1 cellular context compared by ENCODE assay signal in genomic region chr5:79111960-79112702, GRCh38.
TF ChIP-seq lines count a peak whose summit lies in the region.

No MANE protein-coding gene starts in this region.

TF ChIP-seq in HepG2, 621 proteins besides CTCF, POLR2A, EP300 and RAD21 (continues in another document):
- TF ChIP-seq MAZ (IDR thresholded peaks at IDR 0.05; ENCODE audit: borderline replicate concordance, low read depth, low read length): no peak
- no peak for TF ChIP-seq MAZ (CRISPR knock-in tag; IDR thresholded peaks at IDR 0.05; ENCODE audit: low read depth)
- TF ChIP-seq, protein P1, sequence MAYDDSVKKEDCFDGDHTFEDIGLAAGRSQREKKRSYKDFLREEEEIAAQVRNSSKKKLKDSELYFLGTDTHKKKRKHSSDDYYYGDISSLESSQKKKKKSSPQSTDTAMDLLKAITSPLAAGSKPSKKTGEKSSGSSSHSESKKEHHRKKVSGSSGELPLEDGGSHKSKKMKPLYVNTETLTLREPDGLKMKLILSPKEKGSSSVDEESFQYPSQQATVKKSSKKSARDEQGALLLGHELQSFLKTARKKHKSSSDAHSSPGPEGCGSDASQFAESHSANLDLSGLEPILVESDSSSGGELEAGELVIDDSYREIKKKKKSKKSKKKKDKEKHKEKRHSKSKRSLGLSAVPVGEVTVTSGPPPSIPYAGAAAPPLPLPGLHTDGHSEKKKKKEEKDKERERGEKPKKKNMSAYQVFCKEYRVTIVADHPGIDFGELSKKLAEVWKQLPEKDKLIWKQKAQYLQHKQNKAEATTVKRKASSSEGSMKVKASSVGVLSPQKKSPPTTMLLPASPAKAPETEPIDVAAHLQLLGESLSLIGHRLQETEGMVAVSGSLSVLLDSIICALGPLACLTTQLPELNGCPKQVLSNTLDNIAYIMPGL (CRISPR knock-in tag; IDR thresholded peaks at IDR 0.05; ENCODE audit: borderline replicate concordance in 1 of 2, low read depth in 1 of 2): 0 out of 4 replicates have a peak, but pooled peaks have one; percentile 31 to 45
- no peak for TF ChIP-seq ZBTB7B (CRISPR knock-in tag; IDR thresholded peaks at IDR 0.05)
- no peak for TF ChIP-seq SNAPC5 (CRISPR knock-in tag; IDR thresholded peaks at IDR 0.05; ENCODE audit: borderline replicate concordance)
- TF ChIP-seq, protein P2, sequence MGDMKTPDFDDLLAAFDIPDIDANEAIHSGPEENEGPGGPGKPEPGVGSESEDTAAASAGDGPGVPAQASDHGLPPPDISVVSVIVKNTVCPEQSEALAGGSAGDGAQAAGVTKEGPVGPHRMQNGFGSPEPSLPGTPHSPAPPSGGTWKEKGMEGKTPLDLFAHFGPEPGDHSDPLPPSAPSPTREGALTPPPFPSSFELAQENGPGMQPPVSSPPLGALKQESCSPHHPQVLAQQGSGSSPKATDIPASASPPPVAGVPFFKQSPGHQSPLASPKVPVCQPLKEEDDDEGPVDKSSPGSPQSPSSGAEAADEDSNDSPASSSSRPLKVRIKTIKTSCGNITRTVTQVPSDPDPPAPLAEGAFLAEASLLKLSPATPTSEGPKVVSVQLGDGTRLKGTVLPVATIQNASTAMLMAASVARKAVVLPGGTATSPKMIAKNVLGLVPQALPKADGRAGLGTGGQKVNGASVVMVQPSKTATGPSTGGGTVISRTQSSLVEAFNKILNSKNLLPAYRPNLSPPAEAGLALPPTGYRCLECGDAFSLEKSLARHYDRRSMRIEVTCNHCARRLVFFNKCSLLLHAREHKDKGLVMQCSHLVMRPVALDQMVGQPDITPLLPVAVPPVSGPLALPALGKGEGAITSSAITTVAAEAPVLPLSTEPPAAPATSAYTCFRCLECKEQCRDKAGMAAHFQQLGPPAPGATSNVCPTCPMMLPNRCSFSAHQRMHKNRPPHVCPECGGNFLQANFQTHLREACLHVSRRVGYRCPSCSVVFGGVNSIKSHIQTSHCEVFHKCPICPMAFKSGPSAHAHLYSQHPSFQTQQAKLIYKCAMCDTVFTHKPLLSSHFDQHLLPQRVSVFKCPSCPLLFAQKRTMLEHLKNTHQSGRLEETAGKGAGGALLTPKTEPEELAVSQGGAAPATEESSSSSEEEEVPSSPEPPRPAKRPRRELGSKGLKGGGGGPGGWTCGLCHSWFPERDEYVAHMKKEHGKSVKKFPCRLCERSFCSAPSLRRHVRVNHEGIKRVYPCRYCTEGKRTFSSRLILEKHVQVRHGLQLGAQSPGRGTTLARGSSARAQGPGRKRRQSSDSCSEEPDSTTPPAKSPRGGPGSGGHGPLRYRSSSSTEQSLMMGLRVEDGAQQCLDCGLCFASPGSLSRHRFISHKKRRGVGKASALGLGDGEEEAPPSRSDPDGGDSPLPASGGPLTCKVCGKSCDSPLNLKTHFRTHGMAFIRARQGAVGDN (CRISPR knock-in tag; IDR thresholded peaks at IDR 0.05): peak; percentile 63
- TF ChIP-seq HNF4A (CRISPR knock-in tag; IDR thresholded peaks at IDR 0.05): 0 out of 2 replicates have a peak, but pooled peaks have one; percentile 20
- TF ChIP-seq, protein P3, sequence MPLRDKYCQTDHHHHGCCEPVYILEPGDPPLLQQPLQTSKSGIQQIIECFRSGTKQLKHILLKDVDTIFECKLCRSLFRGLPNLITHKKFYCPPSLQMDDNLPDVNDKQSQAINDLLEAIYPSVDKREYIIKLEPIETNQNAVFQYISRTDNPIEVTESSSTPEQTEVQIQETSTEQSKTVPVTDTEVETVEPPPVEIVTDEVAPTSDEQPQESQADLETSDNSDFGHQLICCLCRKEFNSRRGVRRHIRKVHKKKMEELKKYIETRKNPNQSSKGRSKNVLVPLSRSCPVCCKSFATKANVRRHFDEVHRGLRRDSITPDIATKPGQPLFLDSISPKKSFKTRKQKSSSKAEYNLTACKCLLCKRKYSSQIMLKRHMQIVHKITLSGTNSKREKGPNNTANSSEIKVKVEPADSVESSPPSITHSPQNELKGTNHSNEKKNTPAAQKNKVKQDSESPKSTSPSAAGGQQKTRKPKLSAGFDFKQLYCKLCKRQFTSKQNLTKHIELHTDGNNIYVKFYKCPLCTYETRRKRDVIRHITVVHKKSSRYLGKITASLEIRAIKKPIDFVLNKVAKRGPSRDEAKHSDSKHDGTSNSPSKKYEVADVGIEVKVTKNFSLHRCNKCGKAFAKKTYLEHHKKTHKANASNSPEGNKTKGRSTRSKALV (CRISPR knock-in tag; IDR thresholded peaks at IDR 0.05): 0 out of 2 replicates have a peak, but pooled peaks have one; percentile 63
- TF ChIP-seq HNRNPLL (IDR thresholded peaks at IDR 0.05; ENCODE audit: low read depth, low read length, poor library complexity, severe bottlenecking): peak; percentile 37
- TF ChIP-seq ZMYM4 (CRISPR knock-in tag; IDR thresholded peaks at IDR 0.05): peak; percentile 24; the same call in 1 of the 2 replicates
- 0 out of 2 replicates have a peak, but pooled peaks have one; percentile 9 for TF ChIP-seq GATAD2A (CRISPR knock-in tag; IDR thresholded peaks at IDR 0.05)
- 0 out of 2 replicates have a peak, but pooled peaks have one; percentile 31 for TF ChIP-seq ZNF414 (CRISPR knock-in tag; IDR thresholded peaks at IDR 0.05)
- no peak for TF ChIP-seq HIVEP1 (CRISPR knock-in tag; IDR thresholded peaks at IDR 0.05)
- peak; percentile 49 for TF ChIP-seq MAX (IDR thresholded peaks at IDR 0.05)
- 0 out of 2 replicates have a peak, but pooled peaks have one; percentile 71 for TF ChIP-seq EZH2 (conservative IDR thresholded peaks at IDR 0.05; ENCODE audit: low read depth, low read length)
- TF ChIP-seq, protein P4, sequence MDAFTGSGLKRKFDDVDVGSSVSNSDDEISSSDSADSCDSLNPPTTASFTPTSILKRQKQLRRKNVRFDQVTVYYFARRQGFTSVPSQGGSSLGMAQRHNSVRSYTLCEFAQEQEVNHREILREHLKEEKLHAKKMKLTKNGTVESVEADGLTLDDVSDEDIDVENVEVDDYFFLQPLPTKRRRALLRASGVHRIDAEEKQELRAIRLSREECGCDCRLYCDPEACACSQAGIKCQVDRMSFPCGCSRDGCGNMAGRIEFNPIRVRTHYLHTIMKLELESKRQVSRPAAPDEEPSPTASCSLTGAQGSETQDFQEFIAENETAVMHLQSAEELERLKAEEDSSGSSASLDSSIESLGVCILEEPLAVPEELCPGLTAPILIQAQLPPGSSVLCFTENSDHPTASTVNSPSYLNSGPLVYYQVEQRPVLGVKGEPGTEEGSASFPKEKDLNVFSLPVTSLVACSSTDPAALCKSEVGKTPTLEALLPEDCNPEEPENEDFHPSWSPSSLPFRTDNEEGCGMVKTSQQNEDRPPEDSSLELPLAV (CRISPR knock-in tag; conservative IDR thresholded peaks at IDR 0.05; ENCODE audit: low read depth): no peak
- TF ChIP-seq ZNF891 (CRISPR knock-in tag; IDR thresholded peaks at IDR 0.05): peak; percentile 42; the same call in 1 of the 2 replicates
- TF ChIP-seq ZNF776 (CRISPR knock-in tag; IDR thresholded peaks at IDR 0.05): 0 out of 2 replicates have a peak, but pooled peaks have one; percentile 21
- no peak for TF ChIP-seq MED8 (CRISPR knock-in tag; IDR thresholded peaks at IDR 0.05; ENCODE audit: insufficient replicate concordance)
- 0 out of 2 replicates have a peak, but pooled peaks have one; percentile 11 for TF ChIP-seq HDAC1 (CRISPR knock-in tag; IDR thresholded peaks at IDR 0.05)
- no peak for TF ChIP-seq KDM5A (IDR thresholded peaks at IDR 0.05; ENCODE audit: borderline replicate concordance, low read length)
- TF ChIP-seq, protein P5, sequence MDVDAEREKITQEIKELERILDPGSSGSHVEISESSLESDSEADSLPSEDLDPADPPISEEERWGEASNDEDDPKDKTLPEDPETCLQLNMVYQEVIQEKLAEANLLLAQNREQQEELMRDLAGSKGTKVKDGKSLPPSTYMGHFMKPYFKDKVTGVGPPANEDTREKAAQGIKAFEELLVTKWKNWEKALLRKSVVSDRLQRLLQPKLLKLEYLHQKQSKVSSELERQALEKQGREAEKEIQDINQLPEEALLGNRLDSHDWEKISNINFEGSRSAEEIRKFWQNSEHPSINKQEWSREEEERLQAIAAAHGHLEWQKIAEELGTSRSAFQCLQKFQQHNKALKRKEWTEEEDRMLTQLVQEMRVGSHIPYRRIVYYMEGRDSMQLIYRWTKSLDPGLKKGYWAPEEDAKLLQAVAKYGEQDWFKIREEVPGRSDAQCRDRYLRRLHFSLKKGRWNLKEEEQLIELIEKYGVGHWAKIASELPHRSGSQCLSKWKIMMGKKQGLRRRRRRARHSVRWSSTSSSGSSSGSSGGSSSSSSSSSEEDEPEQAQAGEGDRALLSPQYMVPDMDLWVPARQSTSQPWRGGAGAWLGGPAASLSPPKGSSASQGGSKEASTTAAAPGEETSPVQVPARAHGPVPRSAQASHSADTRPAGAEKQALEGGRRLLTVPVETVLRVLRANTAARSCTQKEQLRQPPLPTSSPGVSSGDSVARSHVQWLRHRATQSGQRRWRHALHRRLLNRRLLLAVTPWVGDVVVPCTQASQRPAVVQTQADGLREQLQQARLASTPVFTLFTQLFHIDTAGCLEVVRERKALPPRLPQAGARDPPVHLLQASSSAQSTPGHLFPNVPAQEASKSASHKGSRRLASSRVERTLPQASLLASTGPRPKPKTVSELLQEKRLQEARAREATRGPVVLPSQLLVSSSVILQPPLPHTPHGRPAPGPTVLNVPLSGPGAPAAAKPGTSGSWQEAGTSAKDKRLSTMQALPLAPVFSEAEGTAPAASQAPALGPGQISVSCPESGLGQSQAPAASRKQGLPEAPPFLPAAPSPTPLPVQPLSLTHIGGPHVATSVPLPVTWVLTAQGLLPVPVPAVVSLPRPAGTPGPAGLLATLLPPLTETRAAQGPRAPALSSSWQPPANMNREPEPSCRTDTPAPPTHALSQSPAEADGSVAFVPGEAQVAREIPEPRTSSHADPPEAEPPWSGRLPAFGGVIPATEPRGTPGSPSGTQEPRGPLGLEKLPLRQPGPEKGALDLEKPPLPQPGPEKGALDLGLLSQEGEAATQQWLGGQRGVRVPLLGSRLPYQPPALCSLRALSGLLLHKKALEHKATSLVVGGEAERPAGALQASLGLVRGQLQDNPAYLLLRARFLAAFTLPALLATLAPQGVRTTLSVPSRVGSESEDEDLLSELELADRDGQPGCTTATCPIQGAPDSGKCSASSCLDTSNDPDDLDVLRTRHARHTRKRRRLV (CRISPR knock-in tag; IDR thresholded peaks at IDR 0.05): no peak
- TF ChIP-seq ZNF709 (CRISPR knock-in tag; IDR thresholded peaks at IDR 0.05): peak; percentile 22; the same call in 1 of the 2 replicates
- TF ChIP-seq, protein P6, sequence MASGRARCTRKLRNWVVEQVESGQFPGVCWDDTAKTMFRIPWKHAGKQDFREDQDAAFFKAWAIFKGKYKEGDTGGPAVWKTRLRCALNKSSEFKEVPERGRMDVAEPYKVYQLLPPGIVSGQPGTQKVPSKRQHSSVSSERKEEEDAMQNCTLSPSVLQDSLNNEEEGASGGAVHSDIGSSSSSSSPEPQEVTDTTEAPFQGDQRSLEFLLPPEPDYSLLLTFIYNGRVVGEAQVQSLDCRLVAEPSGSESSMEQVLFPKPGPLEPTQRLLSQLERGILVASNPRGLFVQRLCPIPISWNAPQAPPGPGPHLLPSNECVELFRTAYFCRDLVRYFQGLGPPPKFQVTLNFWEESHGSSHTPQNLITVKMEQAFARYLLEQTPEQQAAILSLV (CRISPR knock-in tag; IDR thresholded peaks at IDR 0.05; ENCODE audit: borderline replicate concordance): no peak
- 0 out of 2 replicates have a peak, but pooled peaks have one; percentile 27 for TF ChIP-seq HOXA9 (CRISPR knock-in tag; IDR thresholded peaks at IDR 0.05; ENCODE audit: borderline replicate concordance)
- 0 out of 2 replicates have a peak, but pooled peaks have one; percentile 15 for TF ChIP-seq GABPB1 (CRISPR knock-in tag; IDR thresholded peaks at IDR 0.05)
- TF ChIP-seq TFDP2 (CRISPR knock-in tag; IDR thresholded peaks at IDR 0.05): 0 out of 2 replicates have a peak, but pooled peaks have one; percentile 33
- peak; percentile 90; the same call in 1 of the 2 replicates for TF ChIP-seq MTF2 (CRISPR knock-in tag; IDR thresholded peaks at IDR 0.05; ENCODE audit: borderline replicate concordance)
- peak; percentile 29; the same call in 1 of the 2 replicates for TF ChIP-seq ZNF768 (CRISPR knock-in tag; IDR thresholded peaks at IDR 0.05)
- TF ChIP-seq ZNF674 (CRISPR knock-in tag; IDR thresholded peaks at IDR 0.05; ENCODE audit: low read depth): no peak
- TF ChIP-seq ZSCAN21 (CRISPR knock-in tag; IDR thresholded peaks at IDR 0.05; ENCODE audit: borderline replicate concordance): 0 out of 2 replicates have a peak, but pooled peaks have one; percentile 41
- TF ChIP-seq ZBTB7A (CRISPR knock-in tag; IDR thresholded peaks at IDR 0.05): 0 out of 2 replicates have a peak, but pooled peaks have one; percentile 27
- TF ChIP-seq ZNF263 (CRISPR knock-in tag; IDR thresholded peaks at IDR 0.05): peak; percentile 62
- TF ChIP-seq E2F5 (CRISPR knock-in tag; conservative IDR thresholded peaks at IDR 0.05): 0 out of 2 replicates have a peak, but pooled peaks have one; percentile 43
- TF ChIP-seq SALL1 (CRISPR knock-in tag; IDR thresholded peaks at IDR 0.05): 0 out of 2 replicates have a peak, but pooled peaks have one; percentile 37
- no peak for TF ChIP-seq SNRNP70 (IDR thresholded peaks at IDR 0.05; ENCODE audit: low read depth, low read length)
- TF ChIP-seq ZNF607 (CRISPR knock-in tag; IDR thresholded peaks at IDR 0.05; ENCODE audit: borderline replicate concordance): no peak
